Comparison of ENCODE assay signal across 11 cellular contexts in the genomic region with DNA sequence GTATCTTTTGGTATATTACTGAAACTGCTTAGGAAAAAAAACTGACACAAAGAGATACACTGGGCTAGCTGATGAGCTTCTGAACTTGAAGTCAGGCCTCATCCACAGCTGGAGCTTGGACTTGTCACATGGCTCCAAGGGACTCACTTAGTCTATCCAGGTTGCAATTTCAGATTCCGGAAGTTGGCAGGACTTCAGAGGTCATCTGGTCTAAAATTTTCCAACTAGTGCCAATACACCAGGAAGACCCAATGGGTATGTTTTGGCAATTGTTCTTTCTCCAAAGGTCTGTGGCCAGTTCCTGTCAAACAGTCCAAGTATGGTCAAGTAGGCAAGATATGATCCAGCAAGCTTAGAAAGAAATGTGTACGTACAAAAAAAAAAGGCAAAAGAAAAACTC. TPM values are rescaled to one million over a fixed set of nuclear protein-coding genes. Genes with fewer than 3 reads are reported as not detected.
DNase-seq lines count a peak whose midpoint lies in the region; TF ChIP-seq lines count a peak whose summit lies in the region.
"Had no signal": no experiment of that assay in that cellular context is flagged by ENCODE, and none has a peak within 500 bp of the region (broad histone marks: within the 10 kb centered on the region; RNA-seq: fewer than 3 reads in every experiment).

No MANE protein-coding gene starts in this region.

- POLR2A ChIA-PET in A673 (lab: Charles Lee; ENCODE audit: low non-redundant PET) = no interaction called here

- peaks cover 5% of the 10 kb centered on the region for H3K36me3 ChIP-seq in A673 (ENCODE audit: insufficient read depth, low read length, poor library complexity, severe bottlenecking)

- H3K9me3 ChIP-seq in A673 (ENCODE audit: low read depth, low read length, poor library complexity, severe bottlenecking) = no peaks in the 10 kb centered on the region

- intact Hi-C loops in A673 (cut with micrococcal nuclease; ENCODE audit: unreplicated experiment) = loop anchor here (5.0 kb wide), 1 partner anchor 146 kb away; no protein-coding TSS in a partner anchor

- BruUV-seq in A673 (replicated peaks; lab: Mats Ljungman, UMichigan) = no TSS peak

- H3K27ac Mint-ChIP-seq in mesothelial cell of epicardium = peak overlapping the region; percentile 88

- H3K9me3 Mint-ChIP-seq in mesothelial cell of epicardium = peaks cover 2% of the 10 kb centered on the region
- H3K9me3 Mint-ChIP-seq: activated T-cell treated with anti-CD3 and anti-CD28 coated beads, Interleukin-2, amount 50 U/mL, for 4 hours had no signal

- TF ChIP-seq CTCF in A673 (conservative IDR thresholded peaks at IDR 0.05; ENCODE audit: low read depth, low read length) (no peak), mesothelial cell of epicardium (IDR thresholded peaks at IDR 0.05; ENCODE audit: unreplicated experiment) (no peak)

- H3K4me1 Mint-ChIP-seq in mesothelial cell of epicardium = peaks cover 50% of the 10 kb centered on the region

- peak overlapping the region; percentile 90 for H3K27ac ChIP-seq in A673 (ENCODE audit: low read depth, low read length, poor library complexity, severe bottlenecking)

- H3K4me3 ChIP-seq in A673 (ENCODE audit: low read depth, low read length, poor library complexity, severe bottlenecking) = no peak overlapping the region

- H3K27me3 Mint-ChIP-seq in mesothelial cell of epicardium (ENCODE audit: low read depth) = no peaks in the 10 kb centered on the region

- H3K36me3 Mint-ChIP-seq in mesothelial cell of epicardium = peaks cover 12% of the 10 kb centered on the region

- no peak for TF ChIP-seq POLR2A in erythroblast (IDR thresholded peaks at IDR 0.05; ENCODE audit: low read length)

- peaks cover 40% of the 10 kb centered on the region for H3K4me1 ChIP-seq in A673 (ENCODE audit: insufficient read depth, low read length, poor library complexity, severe bottlenecking)

- DNase-seq in A673 (ENCODE audit: low spot score) (no peak), SK-N-DZ (ENCODE audit: low spot score) (peak; percentile 12), erythroblast (lab: John Stamatoyannopoulos, UW) (peak; percentile 15 to 38), mesothelial cell of epicardium (ENCODE audit: low spot score in 2 of 2, unreplicated experiment in 2 of 2) (no peak), OCI-M2 (lab: John Stamatoyannopoulos, UW; ENCODE audit: unreplicated experiment) (no peak), dedifferentiated amniotic fluid mesenchymal stem cell (ENCODE audit: extremely low spot score) (no peak), NCI-H526 (lab: John Stamatoyannopoulos, UW) (no peak)
- no peak for DNase-seq in activated CD8-positive, alpha-beta memory T cell treated with anti-CD3 and anti-CD28 coated beads, Interleukin-2, amount 50 U/mL, for 4 hours
- DNase-seq: activated T-cell treated with anti-CD3 and anti-CD28 coated beads, Interleukin-2, amount 50 U/mL, for 4 hours; effector CD4-positive, alpha-beta T cell; T-helper 1 cell had no signal

- CTCF ChIA-PET in A673 (lab: Charles Lee) = no interaction called here

- H3K4me3 Mint-ChIP-seq in mesothelial cell of epicardium = no peak overlapping the region
- H3K4me3 Mint-ChIP-seq: activated T-cell treated with anti-CD3 and anti-CD28 coated beads, Interleukin-2, amount 50 U/mL, for 4 hours had no signal

- no peaks in the 10 kb centered on the region for H3K27me3 ChIP-seq in A673 (replicated peaks; ENCODE audit: insufficient read depth, low read depth, low read length, poor library complexity)

RNA-seq across cellular contexts. Expression of gene MRPS27, which starts 36.7 kb away (rescaled TPM):
- total RNA-seq in A673 (2021) = 83.2 and 88.6 TPM in 2 replicates
- polyA plus RNA-seq in SK-N-DZ (2014; cell fraction: cytosol; rRNA removed) = 137 and 146 TPM in 2 replicates
- polyA plus RNA-seq in SK-N-DZ (2014; cell fraction: nucleus; rRNA removed) = 58.5 and 66.6 TPM in 2 replicates
- total RNA-seq in mesothelial cell of epicardium = 53.4 to 58.1 TPM (median 56.0 TPM) in 3 replicates

RNA-seq across cellular contexts. Expression of gene PTCD2, which starts 36.8 kb away (rescaled TPM):
- total RNA-seq in A673 (2021) (12.7 and 17.3 TPM in 2 replicates), mesothelial cell of epicardium (12.2 to 14.5 TPM (median 13.6 TPM) in 3 replicates)
- polyA plus RNA-seq in SK-N-DZ (2014; cell fraction: cytosol; rRNA removed) = 10.3 and 20.1 TPM in 2 replicates
- polyA plus RNA-seq in SK-N-DZ (2014; cell fraction: nucleus; rRNA removed) = 23.9 and 25.8 TPM in 2 replicates

Comparison
In these comparisons a context has a peak if more than half of its experiments do, and no peak if none do; other contexts are left out.
1. DNase-seq: peak in SK-N-DZ (single experiment) and erythroblast (2 of 2); none in A673 (single experiment), mesothelial cell of epicardium (0 of 2), OCI-M2 (single experiment), dedifferentiated amniotic fluid mesenchymal stem cell (single experiment), activated CD8-positive, alpha-beta memory T cell treated with anti-CD3 and anti-CD28 coated beads, Interleukin-2, amount 50 U/mL, for 4 hours (single experiment) and NCI-H526 (0 of 2).